10 cellular contexts compared by ENCODE assay signal in genomic region chr7:86202833-86203232, GRCh38.
"Had no signal": no experiment of that assay in that cellular context is flagged by ENCODE, and none has a peak within 500 bp of the region (broad histone marks: within the 10 kb centered on the region; RNA-seq: fewer than 3 reads in every experiment).

No MANE protein-coding gene starts in this region.

- H3K4me1 Mint-ChIP-seq: GM23338, H9 had no signal

- H3K4me1 ChIP-seq: HAP-1 had no signal

- H3K27ac ChIP-seq: GM23248 had no signal

- H3K9ac ChIP-seq: GM23248 had no signal

- DNase-seq: GM23248, GOT3, H7, H9, HCEC 1CT, HFFc6 had no signal

- H3K36me3 ChIP-seq: HAP-1 had no signal

- FAIRE-seq: H1, H54 had no signal

- H3K4me3 ChIP-seq: GM23248, GM23338, HAP-1 had no signal

- H3K4me3 Mint-ChIP-seq: GM23338, H9, HFFc6 had no signal

- H3K27ac Mint-ChIP-seq: GM23338, H9, HFFc6 had no signal

- H3K9me3 ChIP-seq: HAP-1 had no signal
